In the genomic region with DNA sequence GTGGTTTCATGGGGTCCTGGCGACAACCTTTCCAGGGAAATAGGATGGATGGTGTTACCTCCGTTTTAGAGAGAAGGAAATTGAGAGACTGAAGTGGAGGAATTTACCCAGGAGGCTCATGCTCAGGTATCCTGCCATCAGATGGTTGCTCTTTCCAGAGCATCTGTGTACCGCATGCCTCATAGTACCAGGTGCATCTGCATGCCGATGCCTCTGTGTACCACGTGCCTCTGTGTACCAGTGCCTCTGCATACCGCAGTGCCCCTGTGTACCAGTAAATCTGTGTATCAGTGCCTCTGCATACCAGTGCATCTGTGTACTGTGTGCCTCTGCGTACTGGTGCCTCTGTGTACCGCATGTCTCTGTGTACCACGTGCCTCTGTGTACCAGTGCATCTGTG, we compare ENCODE assay signal across 26 cellular contexts. TPM values are rescaled to one million over a fixed set of nuclear protein-coding genes. Genes with fewer than 3 reads are reported as not detected.
"Had no signal": no experiment of that assay in that cellular context is flagged by ENCODE, and none has a peak within 500 bp of the region (broad histone marks: within the 10 kb centered on the region; RNA-seq: fewer than 3 reads in every experiment).

No MANE protein-coding gene starts in this region.

- ATAC-seq: gastrocnemius medialis; left colon; left ventricle myocardium superior; lower lobe of right lung; naive thymus-derived CD8-positive, alpha-beta T cell; stimulated activated naive B cell treated with anti-CD40 and anti-IgM and Interleukin-4, amounts not matched to agents 10 μg/mL and 1 μg/mL and 100 μg/mL, for 72 hours had no signal

- FAIRE-seq: colon, islet of Langerhans had no signal

- H3K4me3 Mint-ChIP-seq: naive thymus-derived CD8-positive, alpha-beta T cell; neural progenitor cell; stimulated activated naive B cell treated with anti-CD40 and anti-IgM and Interleukin-4, amounts not matched to agents 10 μg/mL and 1 μg/mL and 100 μg/mL, for 72 hours; stimulated activated naive CD8-positive, alpha-beta T cell treated with anti-CD3 and anti-CD28 coated beads, Interleukin-15, Interleukin-2, amounts not matched to agents 100 ng/mL and 50 ng/mL, for 24 hours had no signal

- H3K79me2 ChIP-seq: hepatocyte had no signal

- H3K27ac ChIP-seq: dorsolateral prefrontal cortex, gastrocnemius medialis, heart left ventricle, hepatocyte, lower lobe of right lung, neural progenitor cell, prostate gland, right atrium auricular region, sigmoid colon, transverse colon had no signal

- H3K36me3 Mint-ChIP-seq: naive thymus-derived CD8-positive, alpha-beta T cell; neural progenitor cell; stimulated activated naive B cell treated with anti-CD40 and anti-IgM and Interleukin-4, amounts not matched to agents 10 μg/mL and 1 μg/mL and 100 μg/mL, for 72 hours had no signal

- H3K27ac Mint-ChIP-seq: naive thymus-derived CD8-positive, alpha-beta T cell; neural progenitor cell; stimulated activated naive B cell treated with anti-CD40 and anti-IgM and Interleukin-4, amounts not matched to agents 10 μg/mL and 1 μg/mL and 100 μg/mL, for 72 hours; stimulated activated naive CD8-positive, alpha-beta T cell treated with anti-CD3 and anti-CD28 coated beads, Interleukin-15, Interleukin-2, amounts not matched to agents 100 ng/mL and 50 ng/mL, for 24 hours had no signal

- H3K36me3 ChIP-seq: gastrocnemius medialis, heart left ventricle, lower lobe of right lung, neural progenitor cell, prostate gland, right atrium auricular region, sigmoid colon, transverse colon had no signal

- H3K27me3 ChIP-seq: right atrium auricular region had no signal

- H3K9me3 ChIP-seq: gastrocnemius medialis, heart left ventricle, lower lobe of right lung, prostate gland, right atrium auricular region, sigmoid colon, transverse colon had no signal

- H3K9me3 Mint-ChIP-seq: naive thymus-derived CD8-positive, alpha-beta T cell; neural progenitor cell; stimulated activated naive B cell treated with anti-CD40 and anti-IgM and Interleukin-4, amounts not matched to agents 10 μg/mL and 1 μg/mL and 100 μg/mL, for 72 hours; stimulated activated naive CD8-positive, alpha-beta T cell treated with anti-CD3 and anti-CD28 coated beads, Interleukin-15, Interleukin-2, amounts not matched to agents 100 ng/mL and 50 ng/mL, for 24 hours had no signal

- H3K4me1 ChIP-seq: prostate gland had no signal

- H3K9ac ChIP-seq: neural progenitor cell had no signal

- DNase-seq: central memory CD4-positive, alpha-beta T cell; dorsolateral prefrontal cortex; effector CD4-positive, alpha-beta T cell; foreskin fibroblast; gastrocnemius medialis; heart left ventricle; kidney glomerular epithelial cell; left colon; left ventricle myocardium superior; lower lobe of right lung; naive thymus-derived CD8-positive, alpha-beta T cell; nucleus accumbens; sigmoid colon; stimulated activated CD4-positive, alpha-beta T cell treated with anti-CD3 and anti-CD28 coated beads, Interleukin-4, amount 100 ng/mL, for 4 hours; stimulated activated naive B cell treated with anti-CD40 and anti-IgM and Interleukin-4, amounts not matched to agents 10 μg/mL and 1 μg/mL and 100 μg/mL, for 72 hours; transverse colon had no signal

- H3K4me3 ChIP-seq: dorsolateral prefrontal cortex, gastrocnemius medialis, heart left ventricle, hepatocyte, lower lobe of right lung, neural progenitor cell, prostate gland, right atrium auricular region, sigmoid colon, transverse colon had no signal

- H2AFZ ChIP-seq: hepatocyte, neural progenitor cell had no signal

- H3K4me2 ChIP-seq: hepatocyte, neural progenitor cell had no signal

RNA-seq across cellular contexts. Expression of a gene that starts 3.2 kb away (rescaled TPM):
- total RNA-seq: glomerular endothelial cell; left ventricle myocardium superior; naive thymus-derived CD8-positive, alpha-beta T cell; osteocyte; right atrium auricular region; skeletal muscle tissue had no signal
- polyA plus RNA-seq: naive thymus-derived CD8-positive, alpha-beta T cell had no signal
